1 cellular context compared by ENCODE assay signal in genomic region chr6:27136077-27136644, GRCh38.
TF ChIP-seq lines count a peak whose summit lies in the region.

No MANE protein-coding gene starts in this region.

TF ChIP-seq in K562, 482 proteins besides CTCF, POLR2A, EP300 and RAD21 (continued from another document and continues in another):
- TF ChIP-seq ZNF764 (CRISPR knock-in tag; IDR thresholded peaks at IDR 0.05; ENCODE audit: low read depth): no peak
- peak; percentile 50; the same call in 1 of the 2 replicates for TF ChIP-seq ZFX (CRISPR knock-in tag; IDR thresholded peaks at IDR 0.05)
- TF ChIP-seq STAT6 (CRISPR knock-in tag; IDR thresholded peaks at IDR 0.05): 0 out of 2 replicates have a peak, but pooled peaks have one; percentile 40
- TF ChIP-seq ZNF830 (CRISPR knock-in tag; IDR thresholded peaks at IDR 0.05): peak; percentile 85; the same call in 1 of the 2 replicates
- no peak for TF ChIP-seq CCAR2 (IDR thresholded peaks at IDR 0.05; ENCODE audit: low read depth, low read length)
- TF ChIP-seq FOXJ3 (CRISPR knock-in tag; IDR thresholded peaks at IDR 0.05): no peak
- no peak for TF ChIP-seq ZNF407 (IDR thresholded peaks at IDR 0.05; ENCODE audit: low read depth)
- TF ChIP-seq ARHGAP35 (IDR thresholded peaks at IDR 0.05; ENCODE audit: partially characterized antibody): no peak
- no peak for TF ChIP-seq ETV5 (CRISPR knock-in tag; IDR thresholded peaks at IDR 0.05; ENCODE audit: low read depth)
- TF ChIP-seq ZHX1 (conservative IDR thresholded peaks at IDR 0.05; ENCODE audit: low read length): no peak
- 0 out of 2 replicates have a peak, but pooled peaks have one; percentile 21 for TF ChIP-seq E2F1 (CRISPR knock-in tag; IDR thresholded peaks at IDR 0.05)
- TF ChIP-seq ZNF668 (CRISPR knock-in tag; IDR thresholded peaks at IDR 0.05): peak; percentile 95
- no peak for TF ChIP-seq SRSF3 (IDR thresholded peaks at IDR 0.05; ENCODE audit: insufficient read depth, low read length)
- TF ChIP-seq ZNF639 (CRISPR knock-in tag; conservative IDR thresholded peaks at IDR 0.05 in 1 of 2, IDR thresholded peaks at IDR 0.05 in 1 of 2): peak in 1 of 2 experiments; percentile 96; a peak in 2 of 4 replicates
- no peak for TF ChIP-seq GATAD2B (IDR thresholded peaks at IDR 0.05; ENCODE audit: borderline replicate concordance)
- no peak for TF ChIP-seq DIDO1 (tag; IDR thresholded peaks at IDR 0.05; ENCODE audit: low read depth)
- TF ChIP-seq ZNF740 (CRISPR knock-in tag; IDR thresholded peaks at IDR 0.05): no peak
- peak in 1 of 2 experiments; percentile 96; a peak in 2 of 4 replicates for TF ChIP-seq ZNF740 (tag; IDR thresholded peaks at IDR 0.05)
- no peak for TF ChIP-seq KHSRP (IDR thresholded peaks at IDR 0.05)
- no peak for TF ChIP-seq CREB1 (IDR thresholded peaks at IDR 0.05)
- no peak for TF ChIP-seq CREB1 (CRISPR knock-in tag; IDR thresholded peaks at IDR 0.05)
- no peak for TF ChIP-seq PRMT5 (CRISPR knock-in tag; IDR thresholded peaks at IDR 0.05)
- TF ChIP-seq ESRRA (IDR thresholded peaks at IDR 0.05; ENCODE audit: borderline replicate concordance, low read depth): peak; percentile 67
- TF ChIP-seq REST (CRISPR knock-in tag; IDR thresholded peaks at IDR 0.05; ENCODE audit: low read depth): peak; percentile 41; the same call in 1 of the 2 replicates
- no peak for TF ChIP-seq SMAD2 (IDR thresholded peaks at IDR 0.05; ENCODE audit: low read depth, low read length)
- TF ChIP-seq THAP7 (CRISPR knock-in tag; IDR thresholded peaks at IDR 0.05): 0 out of 2 replicates have a peak, but pooled peaks have one; percentile 25
- no peak for TF ChIP-seq ZNF655 (CRISPR knock-in tag; IDR thresholded peaks at IDR 0.05)
- no peak for TF ChIP-seq CBFA2T3 (IDR thresholded peaks at IDR 0.05)
- no peak for TF ChIP-seq KAT2B (IDR thresholded peaks at IDR 0.05; ENCODE audit: low read depth, low read length)
- TF ChIP-seq C11orf30 (IDR thresholded peaks at IDR 0.05; ENCODE audit: low read depth): no peak
- TF ChIP-seq SRSF7 (optimal IDR thresholded peaks at IDR 0.05; ENCODE audit: low read depth, low read length): no peak
- no peak for TF ChIP-seq PHF21A (IDR thresholded peaks at IDR 0.05; ENCODE audit: borderline replicate concordance, low read depth)
- no peak for TF ChIP-seq ZNF174 (CRISPR knock-in tag; IDR thresholded peaks at IDR 0.05)
- peak; percentile 89; the same call in 1 of the 2 replicates for TF ChIP-seq HOXB6 (CRISPR knock-in tag; IDR thresholded peaks at IDR 0.05; ENCODE audit: borderline replicate concordance)
- TF ChIP-seq IFI16 (CRISPR knock-in tag; IDR thresholded peaks at IDR 0.05): peak; percentile 93
